8 cellular contexts compared by ENCODE assay signal in the genomic region with DNA sequence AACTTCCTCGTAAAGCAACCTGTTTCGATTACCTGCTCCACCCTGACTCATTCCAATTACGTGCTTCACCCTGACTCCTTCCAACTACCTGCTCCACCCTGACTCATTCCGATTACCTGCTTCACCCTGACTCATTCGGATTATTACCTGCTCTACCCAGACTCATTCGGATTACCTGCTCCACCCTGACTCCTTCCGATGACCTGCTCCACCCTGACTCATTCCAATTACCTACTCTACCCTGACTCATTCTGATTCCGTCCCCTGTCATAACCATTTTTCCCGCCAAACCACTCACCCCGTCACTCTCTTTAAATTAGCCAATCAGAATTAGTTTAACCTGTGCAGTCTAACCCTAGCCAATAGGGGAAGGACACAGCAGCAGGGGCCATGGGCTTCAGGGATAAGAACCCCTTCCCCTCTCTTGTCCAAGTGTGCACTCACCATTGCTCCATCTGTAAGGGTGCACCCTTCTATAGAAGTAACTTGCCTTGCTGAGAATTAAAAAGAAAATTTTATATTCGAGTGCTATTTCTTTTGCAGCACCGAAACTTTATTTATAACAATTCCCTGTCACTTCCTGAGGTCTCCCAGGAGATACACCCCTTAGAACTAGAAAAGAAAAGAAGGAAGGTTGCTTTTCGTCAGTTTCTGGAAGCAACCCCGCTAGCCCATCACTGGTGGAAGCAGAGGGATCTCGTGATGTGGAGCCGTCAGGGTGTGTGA. TPM values are rescaled to one million over a fixed set of nuclear protein-coding genes. Genes with fewer than 3 reads are reported as not detected.
DNase-seq lines count a peak whose midpoint lies in the region; ATAC-seq and TF ChIP-seq lines count a peak whose summit lies in the region.
"Not testable (repeated sequence)": the region's sequence is repeated elsewhere in the genome, so short reads cannot be mapped to it uniquely, and the experiment has no call there.

No MANE protein-coding gene starts in this region.

- H3K36me3 Mint-ChIP-seq in CD4-positive, alpha-beta T cell (ENCODE audit: low read depth); T-helper 17 cell (ENCODE audit: low read depth); activated CD8-positive, alpha-beta memory T cell treated with anti-CD3 and anti-CD28 coated beads, Interleukin-2, amount 10 ng/mL, durations not matched to agents 7 days and 5 days; activated naive CD8-positive, alpha-beta T cell treated with anti-CD3 and anti-CD28 coated beads, Interleukin-2, amount 50 U/mL, for 24 hours (ENCODE audit: low read depth); mesothelial cell of epicardium: not testable (repeated sequence)
- H3K36me3 Mint-ChIP-seq in type B pancreatic cell: peaks cover 41% of the 10 kb centered on the region

- POLR2A ChIA-PET in CD4-positive, alpha-beta T cell (lab: Charles Lee): not testable (repeated sequence)

- TF ChIP-seq CTCF in CD4-positive, alpha-beta T cell (IDR thresholded peaks at IDR 0.05); mesothelial cell of epicardium (IDR thresholded peaks at IDR 0.05; ENCODE audit: unreplicated experiment); type B pancreatic cell (conservative IDR thresholded peaks at IDR 0.05): not testable (repeated sequence)

- intact Hi-C loops in CD4-positive, alpha-beta T cell (cut with DNase I, micrococcal nuclease): loop anchor here in 1 of 2 experiments (5.0 kb wide), 1 partner anchor 108 kb away; no protein-coding TSS in a partner anchor

- H3K9me3 ChIP-seq in CD4-positive, alpha-beta T cell (ENCODE audit: control insufficient read depth, low read length); T-helper 17 cell (ENCODE audit: control insufficient read depth, low read length, poor library complexity, severe bottlenecking): not testable (repeated sequence)

- not testable (repeated sequence) for DNase-seq in CD4-positive, alpha-beta T cell; T-helper 17 cell; activated CD8-positive, alpha-beta memory T cell treated with anti-CD3 and anti-CD28 coated beads, Interleukin-2, amount 10 ng/mL, durations not matched to agents 7 days and 5 days; activated naive CD8-positive, alpha-beta T cell treated with anti-CD3 and anti-CD28 coated beads, Interleukin-2, amount 50 U/mL, for 24 hours; mesothelial cell of epicardium (ENCODE audit: low spot score in 2 of 2, unreplicated experiment in 2 of 2); type B pancreatic cell (ENCODE audit: extremely low spot score, unreplicated experiment)
- DNase-seq in HT1080 (ENCODE audit: low read depth) (peak; percentile 43), epithelial cell of prostate (ENCODE audit: low read depth, low spot score) (peak; percentile 91)

- not testable (repeated sequence) for H3K4me3 Mint-ChIP-seq in CD4-positive, alpha-beta T cell; activated CD8-positive, alpha-beta memory T cell treated with anti-CD3 and anti-CD28 coated beads, Interleukin-2, amount 10 ng/mL, durations not matched to agents 7 days and 5 days; activated naive CD8-positive, alpha-beta T cell treated with anti-CD3 and anti-CD28 coated beads, Interleukin-2, amount 50 U/mL, for 24 hours; mesothelial cell of epicardium; type B pancreatic cell
- H3K4me3 Mint-ChIP-seq in T-helper 17 cell: peak overlapping the region; percentile 32

- H3K27me3 ChIP-seq in CD4-positive, alpha-beta T cell (ENCODE audit: control insufficient read depth, insufficient read depth, low read length): not testable (repeated sequence)

- not testable (repeated sequence) for H3K27me3 Mint-ChIP-seq in CD4-positive, alpha-beta T cell; T-helper 17 cell; activated CD8-positive, alpha-beta memory T cell treated with anti-CD3 and anti-CD28 coated beads, Interleukin-2, amount 10 ng/mL, durations not matched to agents 7 days and 5 days; activated naive CD8-positive, alpha-beta T cell treated with anti-CD3 and anti-CD28 coated beads, Interleukin-2, amount 50 U/mL, for 24 hours; mesothelial cell of epicardium (ENCODE audit: low read depth); type B pancreatic cell

- not testable (repeated sequence) for H3K9me3 Mint-ChIP-seq in CD4-positive, alpha-beta T cell; activated CD8-positive, alpha-beta memory T cell treated with anti-CD3 and anti-CD28 coated beads, Interleukin-2, amount 10 ng/mL, durations not matched to agents 7 days and 5 days (ENCODE audit: low read depth); activated naive CD8-positive, alpha-beta T cell treated with anti-CD3 and anti-CD28 coated beads, Interleukin-2, amount 50 U/mL, for 24 hours; mesothelial cell of epicardium; type B pancreatic cell

- ATAC-seq in CD4-positive, alpha-beta T cell (ENCODE audit: poor library complexity); T-helper 17 cell; activated CD8-positive, alpha-beta memory T cell treated with anti-CD3 and anti-CD28 coated beads, Interleukin-2, amount 10 ng/mL, durations not matched to agents 7 days and 5 days; activated naive CD8-positive, alpha-beta T cell treated with anti-CD3 and anti-CD28 coated beads, Interleukin-2, amount 50 U/mL, for 24 hours: not testable (repeated sequence)

- H3K4me1 Mint-ChIP-seq in CD4-positive, alpha-beta T cell (ENCODE audit: low read depth): peaks cover 41% of the 10 kb centered on the region
- H3K4me1 Mint-ChIP-seq in T-helper 17 cell: peaks cover 50% of the 10 kb centered on the region
- peaks cover 56% of the 10 kb centered on the region for H3K4me1 Mint-ChIP-seq in activated CD8-positive, alpha-beta memory T cell treated with anti-CD3 and anti-CD28 coated beads, Interleukin-2, amount 10 ng/mL, durations not matched to agents 7 days and 5 days
- H3K4me1 Mint-ChIP-seq in activated naive CD8-positive, alpha-beta T cell treated with anti-CD3 and anti-CD28 coated beads, Interleukin-2, amount 50 U/mL, for 24 hours: peaks cover 35% of the 10 kb centered on the region
- H3K4me1 Mint-ChIP-seq in mesothelial cell of epicardium: peaks cover 41% of the 10 kb centered on the region
- H3K4me1 Mint-ChIP-seq in type B pancreatic cell (ENCODE audit: unreplicated experiment): peaks cover 28% of the 10 kb centered on the region

- not testable (repeated sequence) for H3K27ac ChIP-seq in CD4-positive, alpha-beta T cell (ENCODE audit: low read depth, low read length)
- H3K27ac ChIP-seq in epithelial cell of prostate: peak overlapping the region; percentile 77

- H3K27ac Mint-ChIP-seq in CD4-positive, alpha-beta T cell: peak overlapping the region; percentile 12
- H3K27ac Mint-ChIP-seq in T-helper 17 cell: peak overlapping the region; percentile 99
- H3K27ac Mint-ChIP-seq in activated CD8-positive, alpha-beta memory T cell treated with anti-CD3 and anti-CD28 coated beads, Interleukin-2, amount 10 ng/mL, durations not matched to agents 7 days and 5 days: peak overlapping the region; percentile 30
- H3K27ac Mint-ChIP-seq in activated naive CD8-positive, alpha-beta T cell treated with anti-CD3 and anti-CD28 coated beads, Interleukin-2, amount 50 U/mL, for 24 hours: peak overlapping the region; percentile 30
- peak overlapping the region; percentile 54 for H3K27ac Mint-ChIP-seq in mesothelial cell of epicardium
- H3K27ac Mint-ChIP-seq in type B pancreatic cell: peak overlapping the region; percentile 2

- CTCF ChIA-PET in CD4-positive, alpha-beta T cell (lab: Charles Lee): not testable (repeated sequence)
- CTCF ChIA-PET in activated CD8-positive, alpha-beta memory T cell treated with anti-CD3 and anti-CD28 coated beads, Interleukin-2, amount 10 ng/mL, durations not matched to agents 7 days and 5 days (lab: Charles Lee): interaction anchor here (1.9 kb wide), 1 partner anchor 146 kb away, joined by 7 read pairs; no protein-coding TSS in a partner anchor

RNA-seq across cellular contexts. Expression of gene AGPAT4, which starts 48.7 kb away (rescaled TPM):
- 1 to 10 TPM; 2.8 to 4.8 TPM for total RNA-seq in CD4-positive, alpha-beta T cell
- total RNA-seq in HT1080 (2014; rRNA removed; shearing (Covaris generic)): 3.9 and 4.9 TPM in 2 replicates
- polyA plus RNA-seq in HT1080 (2015; cell fraction: cytosol; rRNA removed): 2.3 and 2.9 TPM in 2 replicates
- 13.6 and 17.1 TPM in 2 replicates for polyA plus RNA-seq in HT1080 (2015; cell fraction: nucleus; rRNA removed)
- total RNA-seq in T-helper 17 cell (10 to 100 TPM; 15.9 to 19.2 TPM), mesothelial cell of epicardium (21.5 to 23.9 TPM (median 23.7 TPM) in 3 replicates), type B pancreatic cell (ENCODE audit: low replicate concordance) (9.6 and 24.4 TPM in 2 replicates)
- total RNA-seq in activated CD8-positive, alpha-beta memory T cell treated with anti-CD3 and anti-CD28 coated beads, Interleukin-2, amount 10 ng/mL, durations not matched to agents 7 days and 5 days: 1 to 10 TPM; 3.1 to 4.1 TPM

Comparison
In these comparisons a context has a peak if more than half of its experiments do, and no peak if none do; other contexts are left out.
1. H3K27ac Mint-ChIP-seq: peak in every context shown above with its lines; median percentile 99 in T-helper 17 cell; 54 in mesothelial cell of epicardium; 30 in activated CD8-positive, alpha-beta memory T cell treated with anti-CD3 and anti-CD28 coated beads, Interleukin-2, amount 10 ng/mL, durations not matched to agents 7 days and 5 days; 30 in activated naive CD8-positive, alpha-beta T cell treated with anti-CD3 and anti-CD28 coated beads, Interleukin-2, amount 50 U/mL, for 24 hours; 12 in CD4-positive, alpha-beta T cell; 2 in type B pancreatic cell.